Comparison of ENCODE assay signal across 14 cellular contexts in the genomic region with DNA sequence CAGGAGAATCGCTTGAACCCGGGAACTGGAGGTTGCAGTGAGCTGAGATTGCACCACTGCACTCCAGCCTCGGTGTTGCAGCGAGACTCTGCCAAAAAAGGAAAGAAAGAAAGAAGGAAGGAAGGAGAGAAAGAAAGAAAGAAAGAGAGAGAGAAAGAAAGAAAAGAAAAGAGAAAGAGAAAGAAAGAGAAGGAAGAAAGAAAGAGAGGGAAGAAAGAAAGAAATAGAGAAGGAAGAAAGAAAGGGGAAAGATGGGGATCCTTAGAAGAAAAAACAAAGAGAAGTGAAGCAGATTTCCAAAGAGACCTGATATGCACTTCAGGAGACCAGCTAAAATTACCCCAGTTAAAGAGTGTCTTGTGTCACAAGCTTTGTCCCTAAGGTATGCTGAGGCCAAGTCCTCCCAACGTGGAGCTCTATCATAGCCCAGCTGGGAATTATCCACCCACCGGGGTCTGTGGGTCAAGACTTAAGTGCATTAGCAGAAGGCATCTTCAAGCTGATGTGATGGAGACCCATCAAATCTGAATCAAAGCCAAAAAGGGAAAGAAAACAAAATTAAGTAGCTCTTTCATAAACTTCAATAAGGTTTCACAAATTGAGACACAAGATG. TPM values are rescaled to one million over a fixed set of nuclear protein-coding genes. Genes with fewer than 3 reads are reported as not detected.
DNase-seq lines count a peak whose midpoint lies in the region; ATAC-seq lines count a peak whose summit lies in the region.
"Had no signal": no experiment of that assay in that cellular context is flagged by ENCODE, and none has a peak within 500 bp of the region (broad histone marks: within the 10 kb centered on the region; RNA-seq: fewer than 3 reads in every experiment).

No MANE protein-coding gene starts in this region.

- H3K9me3 Mint-ChIP-seq in dendritic cell treated with granulocyte-macrophage colony-stimulating factor and Interleukin-4, amounts not matched to agents 40 ng/mL and 50 ng/mL, for 4 days, result no peaks in the 10 kb centered on the region
- no peaks in the 10 kb centered on the region for H3K9me3 Mint-ChIP-seq in activated CD8-positive, alpha-beta memory T cell treated with anti-CD3 and anti-CD28 coated beads, Interleukin-2, amount 10 ng/mL, durations not matched to agents 7 days and 5 days (ENCODE audit: low read depth)
- H3K9me3 Mint-ChIP-seq: CD4-positive, alpha-beta T cell; HFFc6 had no signal

- H3K36me3 Mint-ChIP-seq in dendritic cell treated with granulocyte-macrophage colony-stimulating factor and Interleukin-4, amounts not matched to agents 40 ng/mL and 50 ng/mL, for 4 days (ENCODE audit: low read depth), result no peaks in the 10 kb centered on the region
- no peaks in the 10 kb centered on the region for H3K36me3 Mint-ChIP-seq in activated CD8-positive, alpha-beta memory T cell treated with anti-CD3 and anti-CD28 coated beads, Interleukin-2, amount 10 ng/mL, durations not matched to agents 7 days and 5 days

- peak; percentile 40 for ATAC-seq in Right ventricle myocardium superior (ENCODE audit: poor library complexity)
- ATAC-seq in left cardiac atrium, result no peak
- peak; percentile 53 for ATAC-seq in left ventricle myocardium superior
- no peak for ATAC-seq in activated CD8-positive, alpha-beta memory T cell treated with anti-CD3 and anti-CD28 coated beads, Interleukin-2, amount 10 ng/mL, durations not matched to agents 7 days and 5 days
- no peak for ATAC-seq in HG02642 (IDR thresholded peaks at IDR 0.05; ENCODE audit: poor library complexity, unreplicated experiment)
- ATAC-seq: HepG2 had no signal

- H3K4me1 Mint-ChIP-seq in dendritic cell treated with granulocyte-macrophage colony-stimulating factor and Interleukin-4, amounts not matched to agents 40 ng/mL and 50 ng/mL, for 4 days (ENCODE audit: low read depth), result peaks cover 34% of the 10 kb centered on the region
- peaks cover 20% of the 10 kb centered on the region for H3K4me1 Mint-ChIP-seq in activated CD8-positive, alpha-beta memory T cell treated with anti-CD3 and anti-CD28 coated beads, Interleukin-2, amount 10 ng/mL, durations not matched to agents 7 days and 5 days

- no peak overlapping the region for H3K4me3 Mint-ChIP-seq in dendritic cell treated with granulocyte-macrophage colony-stimulating factor and Interleukin-4, amounts not matched to agents 40 ng/mL and 50 ng/mL, for 4 days
- H3K4me3 Mint-ChIP-seq in activated CD8-positive, alpha-beta memory T cell treated with anti-CD3 and anti-CD28 coated beads, Interleukin-2, amount 10 ng/mL, durations not matched to agents 7 days and 5 days, result no peak overlapping the region
- H3K4me3 Mint-ChIP-seq: CD4-positive, alpha-beta T cell; HFFc6 had no signal

- peak overlapping the region; percentile 26 for H3K27ac Mint-ChIP-seq in dendritic cell treated with granulocyte-macrophage colony-stimulating factor and Interleukin-4, amounts not matched to agents 40 ng/mL and 50 ng/mL, for 4 days
- no peak overlapping the region for H3K27ac Mint-ChIP-seq in activated CD8-positive, alpha-beta memory T cell treated with anti-CD3 and anti-CD28 coated beads, Interleukin-2, amount 10 ng/mL, durations not matched to agents 7 days and 5 days
- H3K27ac Mint-ChIP-seq: CD4-positive, alpha-beta T cell; HFFc6 had no signal

- CTCF ChIA-PET in activated CD8-positive, alpha-beta memory T cell treated with anti-CD3 and anti-CD28 coated beads, Interleukin-2, amount 10 ng/mL, durations not matched to agents 7 days and 5 days (lab: Charles Lee), result interaction anchor here (1.0 to 1.2 kb wide), 3 partner anchors 14 to 52 kb away, joined by 3 to 5 read pairs (median 3); no protein-coding TSS in a partner anchor

- peaks cover 3% of the 10 kb centered on the region for H3K27me3 Mint-ChIP-seq in dendritic cell treated with granulocyte-macrophage colony-stimulating factor and Interleukin-4, amounts not matched to agents 40 ng/mL and 50 ng/mL, for 4 days
- H3K27me3 Mint-ChIP-seq in activated CD8-positive, alpha-beta memory T cell treated with anti-CD3 and anti-CD28 coated beads, Interleukin-2, amount 10 ng/mL, durations not matched to agents 7 days and 5 days, result no peaks in the 10 kb centered on the region
- H3K27me3 Mint-ChIP-seq: CD4-positive, alpha-beta T cell had no signal

- DNase-seq in Right ventricle myocardium superior (no peak), left cardiac atrium (no peak), left ventricle myocardium superior (no peak), posterior vena cava (ENCODE audit: low spot score) (no peak)
- DNase-seq in activated CD8-positive, alpha-beta memory T cell treated with anti-CD3 and anti-CD28 coated beads, Interleukin-2, amount 10 ng/mL, durations not matched to agents 7 days and 5 days, result no peak
- DNase-seq: ACHN; C1 segment of cervical spinal cord; CD4-positive, alpha-beta T cell; DND-41; GDM1; HFFc6 had no signal

- intact Hi-C loops in Right ventricle myocardium superior (cut with DNase I), result no loop called here
- intact Hi-C loops in left cardiac atrium (cut with DNase I), result no loop called here
- intact Hi-C loops in dendritic cell treated with granulocyte-macrophage colony-stimulating factor and Interleukin-4, amounts not matched to agents 40 ng/mL and 50 ng/mL, for 4 days (cut with micrococcal nuclease), result no loop called here
- intact Hi-C loops in left ventricle myocardium superior (cut with micrococcal nuclease), result no loop called here
- intact Hi-C loops in posterior vena cava (cut with DNase I), result no loop called here

RNA-seq across cellular contexts. Expression of gene AKAP13, which starts 17.9 kb away (rescaled TPM):
- 322 TPM for total RNA-seq in Right ventricle myocardium superior
- 100 to 1,000 TPM; 217 to 302 TPM for total RNA-seq in left cardiac atrium
- total RNA-seq in left ventricle myocardium superior, result 284 TPM
- 100 to 1,000 TPM; 214 TPM for total RNA-seq in posterior vena cava
- total RNA-seq in activated CD8-positive, alpha-beta memory T cell treated with anti-CD3 and anti-CD28 coated beads, Interleukin-2, amount 10 ng/mL, durations not matched to agents 7 days and 5 days, result 100 to 1,000 TPM; 150 to 172 TPM

Comparison
In these comparisons a context has a peak if more than half of its experiments do, and no peak if none do; other contexts are left out.
1. ATAC-seq: peak in Right ventricle myocardium superior (single experiment) and left ventricle myocardium superior (single experiment); none in left cardiac atrium (0 of 2), activated CD8-positive, alpha-beta memory T cell treated with anti-CD3 and anti-CD28 coated beads, Interleukin-2, amount 10 ng/mL, durations not matched to agents 7 days and 5 days (single experiment) and HG02642 (single experiment).